ENCODE assay signal across 8 cellular contexts in the genomic region with DNA sequence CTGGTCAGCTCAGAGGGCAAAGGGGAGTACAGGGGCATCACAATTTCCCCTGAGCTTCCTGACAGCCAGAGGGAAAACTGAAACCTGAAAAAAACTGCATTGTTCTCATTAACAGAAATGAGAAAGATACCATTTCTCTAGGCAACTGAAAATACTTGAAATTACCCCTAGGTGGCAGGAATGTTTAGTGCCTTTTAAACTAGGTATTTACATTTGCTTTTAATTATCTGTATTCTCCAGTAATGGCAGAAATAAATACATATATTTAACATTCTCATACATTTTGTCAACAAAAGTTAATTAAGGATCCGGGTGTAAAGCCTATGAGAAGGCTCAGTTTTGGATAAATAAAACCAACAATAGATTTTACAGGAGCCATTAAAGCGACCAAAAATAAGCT. TPM values are rescaled to one million over a fixed set of nuclear protein-coding genes. Genes with fewer than 3 reads are reported as not detected.
A peak's percentile ranks its signal among the peaks of the same experiment; 100 is the strongest.
DNase-seq lines count a peak whose midpoint lies in the region; ATAC-seq and TF ChIP-seq lines count a peak whose summit lies in the region.

No MANE protein-coding gene starts in this region.

- ATAC-seq in heart right ventricle: no peak
- no peak for ATAC-seq in upper lobe of right lung

- no peak for DNase-seq in heart right ventricle
- DNase-seq in cardiac septum (ENCODE audit: low spot score): no peak
- DNase-seq in RPMI7951 (ENCODE audit: low read depth): peak; percentile 54
- peak in 1 of 2 donors; percentile 56 for DNase-seq in foreskin fibroblast
- no peak for DNase-seq in upper lobe of right lung
- no peak for DNase-seq in pons (ENCODE audit: low spot score)
- DNase-seq in activated CD4-positive, alpha-beta T cell treated with anti-CD3 and anti-CD28 coated beads for 1 hour: no peak
- DNase-seq in vagina (ENCODE audit: extremely low spot score in 2 of 2): no peak

- H3K4me3 ChIP-seq in heart right ventricle (no peak overlapping the region), foreskin fibroblast (ENCODE audit: low read depth in 1 of 2, low read length in 2 of 2) (no peak overlapping the region), upper lobe of right lung (no peak overlapping the region), vagina (no peak overlapping the region)

- peaks cover 0 to 25% (median 3%) of the 10 kb centered on the region in 9 donors for H3K4me1 ChIP-seq in heart right ventricle
- H3K4me1 ChIP-seq in upper lobe of right lung: no peaks in the 10 kb centered on the region
- H3K4me1 ChIP-seq in vagina: no peaks in the 10 kb centered on the region

- TF ChIP-seq CTCF in heart right ventricle (IDR thresholded peaks at IDR 0.05) (peak in 8 of 9 donors; percentile 13 to 63 (median 52)), foreskin fibroblast (IDR thresholded peaks at IDR 0.05; ENCODE audit: low read depth, low read length) (peak; percentile 41), upper lobe of right lung (IDR thresholded peaks at IDR 0.05) (peak; percentile 58), vagina (IDR thresholded peaks at IDR 0.05) (no peak)

- H3K27ac ChIP-seq in heart right ventricle (no peak overlapping the region), upper lobe of right lung (no peak overlapping the region), vagina (no peak overlapping the region)

- H3K9me3 ChIP-seq in heart right ventricle (no peaks in the 10 kb centered on the region), upper lobe of right lung (no peaks in the 10 kb centered on the region), vagina (no peaks in the 10 kb centered on the region)

- 87% methylated on average over 2 of the region's 2 CpGs for WGBS in heart right ventricle, 2 donors

- H3K27me3 ChIP-seq in heart right ventricle: no peaks in the 10 kb centered on the region
- H3K27me3 ChIP-seq in upper lobe of right lung: no peaks in the 10 kb centered on the region
- no peaks in the 10 kb centered on the region for H3K27me3 ChIP-seq in vagina

- intact Hi-C loops in heart right ventricle (cut with DNase I): loop anchor here in 7 of 10 donors (2.0 to 10.0 kb wide), 3 partner anchors 116 to 168 kb away; partner anchors contain the start of gene TBC1D8 (in 5 of the 7)
- intact Hi-C loops in cardiac septum (cut with DNase I): loop anchor here (1.0 to 5.0 kb wide), 2 partner anchors 116 to 171 kb away; no protein-coding TSS in a partner anchor
- intact Hi-C loops in upper lobe of right lung (cut with DNase I): no loop called here
- intact Hi-C loops in vagina (cut with DNase I): no loop called here

- H3K36me3 ChIP-seq in heart right ventricle (peaks cover 0 to 96% (median 61%) of the 10 kb centered on the region in 9 donors), upper lobe of right lung (peaks cover 45% of the 10 kb centered on the region), vagina (peaks cover 0 to 54% of the 10 kb centered on the region in 2 donors)

- TF ChIP-seq POLR2A in vagina (IDR thresholded peaks at IDR 0.05): no peak

RNA-seq across cellular contexts. Expression of gene RPL31, which starts 34.5 kb away (rescaled TPM):
- total RNA-seq in heart right ventricle (100 to 1,000 TPM; 610 to 902 (median 663) TPM), cardiac septum (649 TPM), upper lobe of right lung (1,071 TPM), vagina (1,122 TPM)
- polyA plus RNA-seq in heart right ventricle: 1,000 to 10,000 TPM; 2,707 to 4,595 TPM
- total RNA-seq in RPMI7951 (2014; rRNA removed; shearing (Covaris generic)): 1,686 and 1,803 TPM in 2 replicates

Comparison
In these comparisons a context has a peak if more than half of its experiments do, and no peak if none do; other contexts are left out.
1. CTCF ChIP-seq: peak in heart right ventricle (8 of 9), foreskin fibroblast (single experiment) and upper lobe of right lung (single experiment); none in vagina (0 of 3).
2. intact Hi-C loops: an anchor here in heart right ventricle (2.0 to 10.0 kb wide) and cardiac septum (1.0 to 5.0 kb wide); none called in upper lobe of right lung and vagina.